ENCODE assay signal across 3 cellular contexts in the genomic region with DNA sequence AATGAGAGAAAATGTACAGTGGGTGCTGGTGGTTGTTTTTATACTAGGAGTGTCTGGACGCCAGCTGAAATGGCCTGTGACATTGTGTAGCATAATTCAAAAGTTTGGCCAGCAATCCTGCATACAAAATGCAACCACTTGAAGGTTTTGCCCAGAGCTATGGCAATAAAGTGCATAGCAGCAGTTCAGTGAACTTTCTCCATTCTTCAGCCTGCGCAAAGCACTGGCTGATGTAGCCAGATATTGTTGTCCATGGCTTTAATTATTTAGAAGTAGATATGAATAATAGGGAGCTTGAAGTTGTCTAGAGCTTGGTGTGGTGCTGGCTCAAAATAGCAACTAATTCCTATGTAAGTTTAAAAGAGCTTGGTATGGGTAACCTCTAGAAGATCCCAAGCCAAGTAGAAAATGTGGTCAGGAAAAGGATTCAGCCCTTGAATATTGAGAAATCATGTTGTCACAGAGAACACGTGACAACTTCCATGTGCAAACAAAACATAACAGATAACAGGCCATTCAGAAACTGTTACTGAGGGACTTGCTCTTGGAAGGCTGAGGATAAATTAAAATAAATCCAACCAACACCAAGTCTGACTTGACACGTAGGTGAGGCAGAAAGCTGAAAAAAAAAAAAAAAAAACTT.
TF ChIP-seq lines count a peak whose summit lies in the region.

No MANE protein-coding gene starts in this region.

TF ChIP-seq in A549, 52 proteins besides CTCF, POLR2A, EP300 and RAD21:
- TF ChIP-seq, protein P1, sequence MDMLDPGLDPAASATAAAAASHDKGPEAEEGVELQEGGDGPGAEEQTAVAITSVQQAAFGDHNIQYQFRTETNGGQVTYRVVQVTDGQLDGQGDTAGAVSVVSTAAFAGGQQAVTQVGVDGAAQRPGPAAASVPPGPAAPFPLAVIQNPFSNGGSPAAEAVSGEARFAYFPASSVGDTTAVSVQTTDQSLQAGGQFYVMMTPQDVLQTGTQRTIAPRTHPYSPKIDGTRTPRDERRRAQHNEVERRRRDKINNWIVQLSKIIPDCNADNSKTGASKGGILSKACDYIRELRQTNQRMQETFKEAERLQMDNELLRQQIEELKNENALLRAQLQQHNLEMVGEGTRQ (IDR thresholded peaks at IDR 0.05): peak; percentile 32; the same call in 1 of the 2 replicates
- no peak for TF ChIP-seq CBX8 (IDR thresholded peaks at IDR 0.05)

TF ChIP-seq in IMR-90, 13 proteins besides CTCF, POLR2A, EP300 and RAD21:
- TF ChIP-seq CHD1 (IDR thresholded peaks at IDR 0.05; ENCODE audit: low read depth, low read length) (no peak), RCOR1 (IDR thresholded peaks at IDR 0.05; ENCODE audit: insufficient replicate concordance, low read length) (no peak), CEBPB (IDR thresholded peaks at IDR 0.05; ENCODE audit: low read depth, low read length) (0 out of 2 replicates have a peak, but pooled peaks have one; percentile 4), SMC3 (IDR thresholded peaks at IDR 0.05; ENCODE audit: low read depth, low read length) (no peak), MXI1 (IDR thresholded peaks at IDR 0.05; ENCODE audit: borderline replicate concordance, low read depth, low read length) (no peak)
- TF ChIP-seq, protein P1 (IDR thresholded peaks at IDR 0.05; ENCODE audit: low read depth, low read length): peak; percentile 37; the same call in 1 of the 2 replicates

TF ChIP-seq in HepG2, 621 proteins besides CTCF, POLR2A, EP300 and RAD21:
- TF ChIP-seq ZNF616 (CRISPR knock-in tag; IDR thresholded peaks at IDR 0.05; ENCODE audit: low read depth) (no peak), EEA1 (CRISPR knock-in tag; IDR thresholded peaks at IDR 0.05; ENCODE audit: borderline replicate concordance) (no peak), JUN (CRISPR knock-in tag; IDR thresholded peaks at IDR 0.05) (no peak), SOX13 (IDR thresholded peaks at IDR 0.05) (no peak; the same call in 1 of the 2 replicates), SOX13 (CRISPR knock-in tag; conservative IDR thresholded peaks at IDR 0.05 in 1 of 2, IDR thresholded peaks at IDR 0.05 in 1 of 2) (peak in 1 of 2 experiments; percentile 36; a peak in 1 of 4 replicates), ZNF644 (CRISPR knock-in tag; IDR thresholded peaks at IDR 0.05; ENCODE audit: low read depth) (0 out of 2 replicates have a peak, but pooled peaks have one; percentile 28), BHLHE40 (IDR thresholded peaks at IDR 0.05; ENCODE audit: low read length) (peak; percentile 82), ZMYM4 (CRISPR knock-in tag; IDR thresholded peaks at IDR 0.05) (peak; percentile 53), CEBPG (CRISPR knock-in tag; IDR thresholded peaks at IDR 0.05) (peak; percentile 82), HES4 (CRISPR knock-in tag; IDR thresholded peaks at IDR 0.05; ENCODE audit: borderline replicate concordance) (no peak), GATAD2A (CRISPR knock-in tag; IDR thresholded peaks at IDR 0.05) (0 out of 2 replicates have a peak, but pooled peaks have one; percentile 26), ZNF615 (CRISPR knock-in tag; IDR thresholded peaks at IDR 0.05; ENCODE audit: borderline replicate concordance) (no peak), FOXA3 (CRISPR knock-in tag; IDR thresholded peaks at IDR 0.05) (peak; percentile 78), ESRRA (CRISPR knock-in tag; IDR thresholded peaks at IDR 0.05; ENCODE audit: low read depth) (no peak), FOXP1 (IDR thresholded peaks at IDR 0.05) (no peak), FOXP1 (CRISPR knock-in tag; IDR thresholded peaks at IDR 0.05) (0 out of 2 replicates have a peak, but pooled peaks have one; percentile 25), ELF3 (CRISPR knock-in tag; IDR thresholded peaks at IDR 0.05) (peak; percentile 45; the same call in 1 of the 2 replicates), RAD51 (IDR thresholded peaks at IDR 0.05; ENCODE audit: borderline replicate concordance) (peak; percentile 68), ZNF619 (CRISPR knock-in tag; IDR thresholded peaks at IDR 0.05) (no peak), FOXK1 (CRISPR knock-in tag; IDR thresholded peaks at IDR 0.05; ENCODE audit: borderline replicate concordance, low read depth) (peak; percentile 65; the same call in 1 of the 2 replicates), CEBPB (IDR thresholded peaks at IDR 0.05; ENCODE audit: borderline replicate concordance, low read depth, low read length) (peak; percentile 88), SAP130 (CRISPR knock-in tag; IDR thresholded peaks at IDR 0.05; ENCODE audit: low read depth) (peak; percentile 35; the same call in 1 of the 2 replicates), FOXA1 (IDR thresholded peaks at IDR 0.05) (no peak), FOXA1 (CRISPR knock-in tag; IDR thresholded peaks at IDR 0.05) (peak; percentile 68), THAP11 (CRISPR knock-in tag; IDR thresholded peaks at IDR 0.05) (0 out of 2 replicates have a peak, but pooled peaks have one; percentile 22)
- TF ChIP-seq, protein P2, sequence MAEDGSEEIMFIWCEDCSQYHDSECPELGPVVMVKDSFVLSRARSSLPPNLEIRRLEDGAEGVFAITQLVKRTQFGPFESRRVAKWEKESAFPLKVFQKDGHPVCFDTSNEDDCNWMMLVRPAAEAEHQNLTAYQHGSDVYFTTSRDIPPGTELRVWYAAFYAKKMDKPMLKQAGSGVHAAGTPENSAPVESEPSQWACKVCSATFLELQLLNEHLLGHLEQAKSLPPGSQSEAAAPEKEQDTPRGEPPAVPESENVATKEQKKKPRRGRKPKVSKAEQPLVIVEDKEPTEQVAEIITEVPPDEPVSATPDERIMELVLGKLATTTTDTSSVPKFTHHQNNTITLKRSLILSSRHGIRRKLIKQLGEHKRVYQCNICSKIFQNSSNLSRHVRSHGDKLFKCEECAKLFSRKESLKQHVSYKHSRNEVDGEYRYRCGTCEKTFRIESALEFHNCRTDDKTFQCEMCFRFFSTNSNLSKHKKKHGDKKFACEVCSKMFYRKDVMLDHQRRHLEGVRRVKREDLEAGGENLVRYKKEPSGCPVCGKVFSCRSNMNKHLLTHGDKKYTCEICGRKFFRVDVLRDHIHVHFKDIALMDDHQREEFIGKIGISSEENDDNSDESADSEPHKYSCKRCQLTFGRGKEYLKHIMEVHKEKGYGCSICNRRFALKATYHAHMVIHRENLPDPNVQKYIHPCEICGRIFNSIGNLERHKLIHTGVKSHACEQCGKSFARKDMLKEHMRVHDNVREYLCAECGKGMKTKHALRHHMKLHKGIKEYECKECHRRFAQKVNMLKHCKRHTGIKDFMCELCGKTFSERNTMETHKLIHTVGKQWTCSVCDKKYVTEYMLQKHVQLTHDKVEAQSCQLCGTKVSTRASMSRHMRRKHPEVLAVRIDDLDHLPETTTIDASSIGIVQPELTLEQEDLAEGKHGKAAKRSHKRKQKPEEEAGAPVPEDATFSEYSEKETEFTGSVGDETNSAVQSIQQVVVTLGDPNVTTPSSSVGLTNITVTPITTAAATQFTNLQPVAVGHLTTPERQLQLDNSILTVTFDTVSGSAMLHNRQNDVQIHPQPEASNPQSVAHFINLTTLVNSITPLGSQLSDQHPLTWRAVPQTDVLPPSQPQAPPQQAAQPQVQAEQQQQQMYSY (CRISPR knock-in tag; IDR thresholded peaks at IDR 0.05): peak; percentile 91
- TF ChIP-seq, protein P3, sequence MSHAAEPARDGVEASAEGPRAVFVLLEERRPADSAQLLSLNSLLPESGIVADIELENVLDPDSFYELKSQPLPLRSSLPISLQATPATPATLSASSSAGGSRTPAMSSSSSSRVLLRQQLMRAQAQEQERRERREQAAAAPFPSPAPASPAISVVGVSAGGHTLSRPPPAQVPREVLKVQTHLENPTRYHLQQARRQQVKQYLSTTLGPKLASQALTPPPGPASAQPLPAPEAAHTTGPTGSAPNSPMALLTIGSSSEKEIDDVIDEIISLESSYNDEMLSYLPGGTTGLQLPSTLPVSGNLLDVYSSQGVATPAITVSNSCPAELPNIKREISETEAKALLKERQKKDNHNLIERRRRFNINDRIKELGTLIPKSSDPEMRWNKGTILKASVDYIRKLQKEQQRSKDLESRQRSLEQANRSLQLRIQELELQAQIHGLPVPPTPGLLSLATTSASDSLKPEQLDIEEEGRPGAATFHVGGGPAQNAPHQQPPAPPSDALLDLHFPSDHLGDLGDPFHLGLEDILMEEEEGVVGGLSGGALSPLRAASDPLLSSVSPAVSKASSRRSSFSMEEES (CRISPR knock-in tag; IDR thresholded peaks at IDR 0.05): 0 out of 2 replicates have a peak, but pooled peaks have one; percentile 73
- TF ChIP-seq, protein P4, sequence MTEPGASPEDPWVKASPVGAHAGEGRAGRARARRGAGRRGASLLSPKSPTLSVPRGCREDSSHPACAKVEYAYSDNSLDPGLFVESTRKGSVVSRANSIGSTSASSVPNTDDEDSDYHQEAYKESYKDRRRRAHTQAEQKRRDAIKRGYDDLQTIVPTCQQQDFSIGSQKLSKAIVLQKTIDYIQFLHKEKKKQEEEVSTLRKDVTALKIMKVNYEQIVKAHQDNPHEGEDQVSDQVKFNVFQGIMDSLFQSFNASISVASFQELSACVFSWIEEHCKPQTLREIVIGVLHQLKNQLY (CRISPR knock-in tag; IDR thresholded peaks at IDR 0.05): peak; percentile 60; the same call in 1 of the 2 replicates
- TF ChIP-seq, protein P5, sequence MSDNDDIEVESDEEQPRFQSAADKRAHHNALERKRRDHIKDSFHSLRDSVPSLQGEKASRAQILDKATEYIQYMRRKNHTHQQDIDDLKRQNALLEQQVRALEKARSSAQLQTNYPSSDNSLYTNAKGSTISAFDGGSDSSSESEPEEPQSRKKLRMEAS (IDR thresholded peaks at IDR 0.05): peak; percentile 50; the same call in 1 of the 2 replicates
- TF ChIP-seq, protein P6, sequence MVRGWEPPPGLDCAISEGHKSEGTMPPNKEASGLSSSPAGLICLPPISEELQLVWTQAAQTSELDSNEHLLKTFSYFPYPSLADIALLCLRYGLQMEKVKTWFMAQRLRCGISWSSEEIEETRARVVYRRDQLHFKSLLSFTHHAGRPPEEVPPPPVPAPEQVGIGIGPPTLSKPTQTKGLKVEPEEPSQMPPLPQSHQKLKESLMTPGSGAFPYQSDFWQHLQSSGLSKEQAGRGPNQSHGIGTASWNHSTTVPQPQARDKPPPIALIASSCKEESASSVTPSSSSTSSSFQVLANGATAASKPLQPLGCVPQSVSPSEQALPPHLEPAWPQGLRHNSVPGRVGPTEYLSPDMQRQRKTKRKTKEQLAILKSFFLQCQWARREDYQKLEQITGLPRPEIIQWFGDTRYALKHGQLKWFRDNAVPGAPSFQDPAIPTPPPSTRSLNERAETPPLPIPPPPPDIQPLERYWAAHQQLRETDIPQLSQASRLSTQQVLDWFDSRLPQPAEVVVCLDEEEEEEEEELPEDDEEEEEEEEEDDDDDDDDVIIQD (CRISPR knock-in tag; IDR thresholded peaks at IDR 0.05; ENCODE audit: low read depth): peak; percentile 52; the same call in 1 of the 2 replicates
- TF ChIP-seq, protein P7, sequence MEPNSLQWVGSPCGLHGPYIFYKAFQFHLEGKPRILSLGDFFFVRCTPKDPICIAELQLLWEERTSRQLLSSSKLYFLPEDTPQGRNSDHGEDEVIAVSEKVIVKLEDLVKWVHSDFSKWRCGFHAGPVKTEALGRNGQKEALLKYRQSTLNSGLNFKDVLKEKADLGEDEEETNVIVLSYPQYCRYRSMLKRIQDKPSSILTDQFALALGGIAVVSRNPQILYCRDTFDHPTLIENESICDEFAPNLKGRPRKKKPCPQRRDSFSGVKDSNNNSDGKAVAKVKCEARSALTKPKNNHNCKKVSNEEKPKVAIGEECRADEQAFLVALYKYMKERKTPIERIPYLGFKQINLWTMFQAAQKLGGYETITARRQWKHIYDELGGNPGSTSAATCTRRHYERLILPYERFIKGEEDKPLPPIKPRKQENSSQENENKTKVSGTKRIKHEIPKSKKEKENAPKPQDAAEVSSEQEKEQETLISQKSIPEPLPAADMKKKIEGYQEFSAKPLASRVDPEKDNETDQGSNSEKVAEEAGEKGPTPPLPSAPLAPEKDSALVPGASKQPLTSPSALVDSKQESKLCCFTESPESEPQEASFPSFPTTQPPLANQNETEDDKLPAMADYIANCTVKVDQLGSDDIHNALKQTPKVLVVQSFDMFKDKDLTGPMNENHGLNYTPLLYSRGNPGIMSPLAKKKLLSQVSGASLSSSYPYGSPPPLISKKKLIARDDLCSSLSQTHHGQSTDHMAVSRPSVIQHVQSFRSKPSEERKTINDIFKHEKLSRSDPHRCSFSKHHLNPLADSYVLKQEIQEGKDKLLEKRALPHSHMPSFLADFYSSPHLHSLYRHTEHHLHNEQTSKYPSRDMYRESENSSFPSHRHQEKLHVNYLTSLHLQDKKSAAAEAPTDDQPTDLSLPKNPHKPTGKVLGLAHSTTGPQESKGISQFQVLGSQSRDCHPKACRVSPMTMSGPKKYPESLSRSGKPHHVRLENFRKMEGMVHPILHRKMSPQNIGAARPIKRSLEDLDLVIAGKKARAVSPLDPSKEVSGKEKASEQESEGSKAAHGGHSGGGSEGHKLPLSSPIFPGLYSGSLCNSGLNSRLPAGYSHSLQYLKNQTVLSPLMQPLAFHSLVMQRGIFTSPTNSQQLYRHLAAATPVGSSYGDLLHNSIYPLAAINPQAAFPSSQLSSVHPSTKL (CRISPR knock-in tag; IDR thresholded peaks at IDR 0.05): 0 out of 2 replicates have a peak, but pooled peaks have one; percentile 25
- TF ChIP-seq, protein P8, sequence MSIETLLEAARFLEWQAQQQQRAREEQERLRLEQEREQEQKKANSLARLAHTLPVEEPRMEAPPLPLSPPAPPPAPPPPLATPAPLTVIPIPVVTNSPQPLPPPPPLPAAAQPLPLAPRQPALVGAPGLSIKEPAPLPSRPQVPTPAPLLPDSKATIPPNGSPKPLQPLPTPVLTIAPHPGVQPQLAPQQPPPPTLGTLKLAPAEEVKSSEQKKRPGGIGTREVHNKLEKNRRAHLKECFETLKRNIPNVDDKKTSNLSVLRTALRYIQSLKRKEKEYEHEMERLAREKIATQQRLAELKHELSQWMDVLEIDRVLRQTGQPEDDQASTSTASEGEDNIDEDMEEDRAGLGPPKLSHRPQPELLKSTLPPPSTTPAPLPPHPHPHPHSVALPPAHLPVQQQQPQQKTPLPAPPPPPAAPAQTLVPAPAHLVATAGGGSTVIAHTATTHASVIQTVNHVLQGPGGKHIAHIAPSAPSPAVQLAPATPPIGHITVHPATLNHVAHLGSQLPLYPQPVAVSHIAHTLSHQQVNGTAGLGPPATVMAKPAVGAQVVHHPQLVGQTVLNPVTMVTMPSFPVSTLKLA (IDR thresholded peaks at IDR 0.05): peak; percentile 43
- TF ChIP-seq, protein P1 (IDR thresholded peaks at IDR 0.05; ENCODE audit: low read depth, low read length): peak; percentile 88
- TF ChIP-seq, protein P1 (CRISPR knock-in tag; IDR thresholded peaks at IDR 0.05; ENCODE audit: borderline replicate concordance): peak; percentile 83; the same call in 1 of the 2 replicates
